21 cellular contexts compared by ENCODE assay signal in genomic region chr1:219128957-219129356, GRCh38.
"Had no signal": no experiment of that assay in that cellular context is flagged by ENCODE, and none has a peak within 500 bp of the region (broad histone marks: within the 10 kb centered on the region; RNA-seq: fewer than 3 reads in every experiment).

No MANE protein-coding gene starts in this region.

- ATAC-seq: activated CD4-positive, alpha-beta T cell treated with anti-CD3 and anti-CD28 coated beads for 36 hours; activated T-cell treated with anti-CD3 and anti-CD28 coated beads, Interleukin-2, amount 50 U/mL, for 4 hours; heart left ventricle; left lobe of liver; naive thymus-derived CD4-positive, alpha-beta T cell; stimulated activated naive CD8-positive, alpha-beta T cell treated with anti-CD3 and anti-CD28 coated beads, Interleukin-15, Interleukin-2, amounts not matched to agents 100 U/mL and 50 U/mL, for 24 hours; upper lobe of right lung had no signal

- H3K27me3 Mint-ChIP-seq: activated B cell treated with CpG ODN at 0.5 μM for 24 hours; activated naive CD8-positive, alpha-beta T cell treated with anti-CD3 and anti-CD28 coated beads for 36 hours; progenitor cell of endocrine pancreas had no signal

- H3K4me3 Mint-ChIP-seq: activated B cell treated with CpG ODN at 0.5 μM for 24 hours; activated CD4-positive, alpha-beta T cell treated with anti-CD3 and anti-CD28 coated beads for 36 hours; activated naive CD8-positive, alpha-beta T cell treated with anti-CD3 and anti-CD28 coated beads for 36 hours; activated T-cell treated with anti-CD3 and anti-CD28 coated beads, Interleukin-2, amount 50 U/mL, for 4 hours; endodermal cell; naive thymus-derived CD4-positive, alpha-beta T cell; neural progenitor cell; T-helper 1 cell treated with Interleukin-12 subunit alpha and Interleukin-12 subunit beta and Interleukin-4 antibody, amounts not matched to agents 30 μg/mL and 1 μg/mL, for 36 hours had no signal

- H3K9me3 Mint-ChIP-seq: activated B cell treated with CpG ODN at 0.5 μM for 24 hours; activated naive CD8-positive, alpha-beta T cell treated with anti-CD3 and anti-CD28 coated beads for 36 hours; activated T-helper 2 cell treated with anti-CD3 and anti-CD28 coated beads, Interferon-gamma antibody, Interleukin-2, Interleukin-4, amounts not matched to agents 10 μg/mL and 5 μg/mL and 100 μg/mL, durations not matched to agents 14 hours and 24 hours and 36 hours; endodermal cell; neural progenitor cell; T-helper 1 cell treated with Interleukin-12 subunit alpha and Interleukin-12 subunit beta and Interleukin-4 antibody, amounts not matched to agents 30 μg/mL and 1 μg/mL, for 36 hours had no signal

- DNase-seq: activated B cell treated with CpG ODN at 0.5 μM for 24 hours; activated CD4-positive, alpha-beta T cell treated with anti-CD3 and anti-CD28 coated beads for 36 hours; activated CD4-positive, alpha-beta T cell treated with anti-CD3 and anti-CD28 coated beads, Interleukin-2, amount 50 U/mL, for 48 hours; activated CD8-positive, alpha-beta memory T cell treated with anti-CD3 and anti-CD28 coated beads, Interleukin-2, amount 50 U/mL, for 48 hours; activated naive CD4-positive, alpha-beta T cell; activated naive CD8-positive, alpha-beta T cell treated with anti-CD3 and anti-CD28 coated beads for 36 hours; activated T-cell treated with anti-CD3 and anti-CD28 coated beads, Interleukin-2, amount 50 U/mL, for 4 hours; cortex of kidney; endodermal cell; heart left ventricle; kidney; naive thymus-derived CD4-positive, alpha-beta T cell; stimulated activated CD4-positive, alpha-beta T cell treated with anti-CD3 and anti-CD28 coated beads, Interleukin-4, amount 100 ng/mL, for 24 hours; stimulated activated naive CD8-positive, alpha-beta T cell treated with anti-CD3 and anti-CD28 coated beads, Interleukin-15, Interleukin-2, amounts not matched to agents 100 U/mL and 50 U/mL, for 24 hours; T1000; upper lobe of right lung had no signal

- H3K36me3 Mint-ChIP-seq: activated naive CD8-positive, alpha-beta T cell treated with anti-CD3 and anti-CD28 coated beads for 36 hours; neural progenitor cell had no signal

- H3K4me1 Mint-ChIP-seq: activated B cell treated with CpG ODN at 0.5 μM for 24 hours; activated CD4-positive, alpha-beta T cell treated with anti-CD3 and anti-CD28 coated beads for 36 hours; activated naive CD8-positive, alpha-beta T cell treated with anti-CD3 and anti-CD28 coated beads for 36 hours; endodermal cell; naive thymus-derived CD4-positive, alpha-beta T cell; neural progenitor cell had no signal

- H3K27ac Mint-ChIP-seq: activated B cell treated with CpG ODN at 0.5 μM for 24 hours; activated CD4-positive, alpha-beta T cell treated with anti-CD3 and anti-CD28 coated beads for 36 hours; activated naive CD8-positive, alpha-beta T cell treated with anti-CD3 and anti-CD28 coated beads for 36 hours; activated T-helper 2 cell treated with anti-CD3 and anti-CD28 coated beads, Interferon-gamma antibody, Interleukin-2, Interleukin-4, amounts not matched to agents 10 μg/mL and 5 μg/mL and 100 μg/mL, durations not matched to agents 14 hours and 24 hours and 36 hours; endodermal cell; naive thymus-derived CD4-positive, alpha-beta T cell; neural progenitor cell; progenitor cell of endocrine pancreas; T-helper 1 cell treated with Interleukin-12 subunit alpha and Interleukin-12 subunit beta and Interleukin-4 antibody, amounts not matched to agents 30 μg/mL and 1 μg/mL, for 36 hours had no signal
